Comparison of ENCODE assay signal across 8 cellular contexts in genomic region chr12:57603758-57604453, GRCh38. TPM values are rescaled to one million over a fixed set of nuclear protein-coding genes. Genes with fewer than 3 reads are reported as not detected.
A peak's percentile ranks its signal among the peaks of the same experiment; 100 is the strongest.
DNase-seq lines count a peak whose midpoint lies in the region; ATAC-seq and TF ChIP-seq lines count a peak whose summit lies in the region.

No MANE protein-coding gene starts in this region.

- TF ChIP-seq CTCF in left ventricle myocardium inferior (IDR thresholded peaks at IDR 0.05; ENCODE audit: borderline replicate concordance): no peak

- no peak for ATAC-seq in activated naive CD4-positive, alpha-beta T cell treated with anti-CD3 and anti-CD28 coated beads, Interleukin-2, amount 50 U/mL, for 72 hours
- no peak for ATAC-seq in GM18909 (IDR thresholded peaks at IDR 0.05; ENCODE audit: poor library complexity, unreplicated experiment)

- peaks cover 31% of the 10 kb centered on the region for H3K4me1 Mint-ChIP-seq in activated naive CD4-positive, alpha-beta T cell treated with anti-CD3 and anti-CD28 coated beads, Interleukin-2, amount 50 U/mL, for 24 hours

- intact Hi-C loops in left ventricle myocardium inferior (cut with micrococcal nuclease) (no loop called here), posterior cingulate gyrus (cut with DNase I) (no loop called here)

- no peaks in the 10 kb centered on the region for H3K27me3 Mint-ChIP-seq in activated naive CD4-positive, alpha-beta T cell treated with anti-CD3 and anti-CD28 coated beads, Interleukin-2, amount 50 U/mL, for 24 hours

- no peaks in the 10 kb centered on the region for H3K9me3 ChIP-seq in left ventricle myocardium inferior (replicated peaks)

- no peak for DNase-seq in activated naive CD4-positive, alpha-beta T cell (lab: John Stamatoyannopoulos, UW)
- no peak for DNase-seq in activated naive CD4-positive, alpha-beta T cell treated with anti-CD3 and anti-CD28 coated beads, Interleukin-2, amount 50 U/mL, for 72 hours (ENCODE audit: low spot score in 2 of 2)
- DNase-seq in left ventricle myocardium inferior (peak; percentile 54), posterior cingulate gyrus (peak in 6 of 10 donors; percentile 44 to 92 (median 60)), HPDE6-E6E7 (ENCODE audit: extremely low spot score) (no peak)
- no peak for DNase-seq in stimulated activated CD4-positive, alpha-beta T cell treated with anti-CD3 and anti-CD28 coated beads, Interleukin-2, amount 100 ng/mL, for 24 hours

- peak overlapping the region; percentile 92 for H3K27ac ChIP-seq in left ventricle myocardium inferior (replicated peaks)

- H3K4me3 Mint-ChIP-seq in activated naive CD4-positive, alpha-beta T cell treated with anti-CD3 and anti-CD28 coated beads, Interleukin-2, amount 50 U/mL, for 24 hours: peak overlapping the region; percentile 85

- H3K36me3 Mint-ChIP-seq in activated naive CD4-positive, alpha-beta T cell treated with anti-CD3 and anti-CD28 coated beads, Interleukin-2, amount 50 U/mL, for 24 hours: peaks cover 11% of the 10 kb centered on the region
- peaks cover 0 to 13% of the 10 kb centered on the region in 2 donors for H3K36me3 Mint-ChIP-seq in activated naive CD4-positive, alpha-beta T cell treated with anti-CD3 and anti-CD28 coated beads, Interleukin-2, amount 50 U/mL, for 72 hours

- peaks cover 45% of the 10 kb centered on the region for H3K36me3 ChIP-seq in left ventricle myocardium inferior

- H3K27ac Mint-ChIP-seq in activated naive CD4-positive, alpha-beta T cell treated with anti-CD3 and anti-CD28 coated beads, Interleukin-2, amount 50 U/mL, for 24 hours: peak overlapping the region; percentile 88
- peak overlapping the region; percentile 82 to 94 for H3K27ac Mint-ChIP-seq in activated naive CD4-positive, alpha-beta T cell treated with anti-CD3 and anti-CD28 coated beads, Interleukin-2, amount 50 U/mL, for 72 hours

- H3K9me3 Mint-ChIP-seq in activated naive CD4-positive, alpha-beta T cell treated with anti-CD3 and anti-CD28 coated beads, Interleukin-2, amount 50 U/mL, for 24 hours: no peaks in the 10 kb centered on the region
- H3K9me3 Mint-ChIP-seq in activated naive CD4-positive, alpha-beta T cell treated with anti-CD3 and anti-CD28 coated beads, Interleukin-2, amount 50 U/mL, for 72 hours: no peaks in the 10 kb centered on the region

- no peaks in the 10 kb centered on the region for H3K27me3 ChIP-seq in left ventricle myocardium inferior (ENCODE audit: low read depth)

- H3K4me1 ChIP-seq in left ventricle myocardium inferior: peaks cover 57% of the 10 kb centered on the region

- peak overlapping the region; percentile 83 for H3K4me3 ChIP-seq in left ventricle myocardium inferior

RNA-seq across cellular contexts. Expression of gene DTX3, which starts 0.7 kb away (rescaled TPM):
- total RNA-seq in activated naive CD4-positive, alpha-beta T cell treated with anti-CD3 and anti-CD28 coated beads, Interleukin-2, amount 50 U/mL, for 72 hours: 10 to 100 TPM; 14.5 to 33.5 TPM
- 22.3 TPM for total RNA-seq in left ventricle myocardium inferior

RNA-seq across cellular contexts. Expression of gene ARHGEF25, which starts 7.3 kb away (rescaled TPM):
- 1 to 10 TPM in 1 of 2 donors, under 1 TPM in 1; 0.68 to 4.8 TPM for total RNA-seq in activated naive CD4-positive, alpha-beta T cell treated with anti-CD3 and anti-CD28 coated beads, Interleukin-2, amount 50 U/mL, for 72 hours
- total RNA-seq in left ventricle myocardium inferior: 9.7 TPM

RNA-seq across cellular contexts. Expression of gene PIP4K2C, which starts 12.9 kb away (rescaled TPM):
- total RNA-seq in activated naive CD4-positive, alpha-beta T cell treated with anti-CD3 and anti-CD28 coated beads, Interleukin-2, amount 50 U/mL, for 72 hours: 10 to 100 TPM; 13.8 to 43.7 TPM
- 12.3 TPM for total RNA-seq in left ventricle myocardium inferior

RNA-seq across cellular contexts. Expression of gene B4GALNT1, which starts 29.1 kb away (rescaled TPM):
- 1 to 10 TPM; 2.6 to 3.2 TPM for total RNA-seq in activated naive CD4-positive, alpha-beta T cell treated with anti-CD3 and anti-CD28 coated beads, Interleukin-2, amount 50 U/mL, for 72 hours
- 4.7 TPM for total RNA-seq in left ventricle myocardium inferior

RNA-seq across cellular contexts. Expression of gene KIF5A, which starts 54.1 kb away (rescaled TPM):
- total RNA-seq in activated naive CD4-positive, alpha-beta T cell treated with anti-CD3 and anti-CD28 coated beads, Interleukin-2, amount 50 U/mL, for 72 hours: 1 to 10 TPM in 1 of 2 donors, under 1 TPM in 1; 0.75 to 3.4 TPM
- total RNA-seq in left ventricle myocardium inferior: 0.08 TPM

Comparison
In these comparisons a context has a peak if more than half of its experiments do, and no peak if none do; other contexts are left out.
1. DNase-seq: peak in left ventricle myocardium inferior (single experiment) and posterior cingulate gyrus (6 of 10); none in activated naive CD4-positive, alpha-beta T cell (0 of 4), activated naive CD4-positive, alpha-beta T cell treated with anti-CD3 and anti-CD28 coated beads, Interleukin-2, amount 50 U/mL, for 72 hours (0 of 2), stimulated activated CD4-positive, alpha-beta T cell treated with anti-CD3 and anti-CD28 coated beads, Interleukin-2, amount 100 ng/mL, for 24 hours (0 of 2) and HPDE6-E6E7 (single experiment).